21 cellular contexts compared by ENCODE assay signal in the genomic region with DNA sequence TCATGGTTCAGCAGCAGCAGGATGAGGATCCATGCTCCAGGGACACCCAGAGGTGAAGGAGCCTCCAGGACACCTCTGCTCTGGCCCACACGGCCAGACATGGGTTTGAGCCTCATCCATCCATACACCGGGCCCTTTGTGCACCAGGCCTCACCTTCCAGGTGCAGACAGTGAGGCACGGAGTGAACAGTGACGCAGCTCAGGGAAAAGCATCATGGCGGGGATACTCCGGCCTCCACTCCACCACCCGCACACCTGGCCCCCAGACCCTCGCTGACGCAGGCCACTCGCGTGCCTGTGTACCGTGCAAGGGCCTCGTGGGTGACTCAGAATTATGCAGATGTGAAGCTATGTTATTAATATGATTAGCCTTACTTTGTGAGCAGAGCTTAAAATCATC. TPM values are rescaled to one million over a fixed set of nuclear protein-coding genes. Genes with fewer than 3 reads are reported as not detected.
DNase-seq lines count a peak whose midpoint lies in the region; ATAC-seq, FAIRE-seq and TF ChIP-seq lines count a peak whose summit lies in the region.
"Had no signal": no experiment of that assay in that cellular context is flagged by ENCODE, and none has a peak within 500 bp of the region (broad histone marks: within the 10 kb centered on the region; RNA-seq: fewer than 3 reads in every experiment).

No MANE protein-coding gene starts in this region.

- H3K4me1 Mint-ChIP-seq in chondrocyte (ENCODE audit: low read depth): no peaks in the 10 kb centered on the region
- H3K4me1 Mint-ChIP-seq: CD14-positive monocyte; CD4-positive, alpha-beta memory T cell had no signal

- FAIRE-seq in kidney (lab: Jason Lieb, UNC): no peak
- FAIRE-seq: GM12892, GM18507, H54 had no signal

- peaks cover 32% of the 10 kb centered on the region for H3K27me3 Mint-ChIP-seq in chondrocyte (ENCODE audit: low read depth)

- no peak for ATAC-seq in Right ventricle myocardium inferior
- no peak for ATAC-seq in left ventricle myocardium superior
- ATAC-seq in upper lobe of right lung: peak; percentile 11

- H3K36me3 Mint-ChIP-seq in chondrocyte (ENCODE audit: low read depth): no peaks in the 10 kb centered on the region
- H3K36me3 Mint-ChIP-seq: CD14-positive monocyte; CD4-positive, alpha-beta memory T cell had no signal

- H3K36me3 ChIP-seq in kidney (ENCODE audit: control insufficient read depth in 1 of 2, insufficient read depth in 2 of 2, low read length in 2 of 2) (no peaks in the 10 kb centered on the region), upper lobe of right lung (no peaks in the 10 kb centered on the region)
- H3K36me3 ChIP-seq: BLaER1 had no signal

- peaks cover 2 to 14% of the 10 kb centered on the region in 2 donors for H3K9me3 ChIP-seq in kidney (ENCODE audit: control insufficient read depth in 1 of 2, low read length in 2 of 2)
- peaks cover 7% of the 10 kb centered on the region for H3K9me3 ChIP-seq in upper lobe of right lung

- no peak overlapping the region for H3K27ac ChIP-seq in kidney (ENCODE audit: low read depth in 2 of 2, low read length in 2 of 2)
- H3K27ac ChIP-seq in upper lobe of right lung: no peak overlapping the region
- H3K27ac ChIP-seq: BLaER1, GM23248, HL-60 had no signal

- H3K27ac Mint-ChIP-seq in chondrocyte (ENCODE audit: unreplicated experiment): no peak overlapping the region
- H3K27ac Mint-ChIP-seq: CD4-positive, alpha-beta memory T cell had no signal

- peaks cover 24% of the 10 kb centered on the region for H3K9me3 Mint-ChIP-seq in chondrocyte (ENCODE audit: low read depth)

- H3K27me3 ChIP-seq in upper lobe of right lung: peaks cover 13% of the 10 kb centered on the region
- H3K27me3 ChIP-seq: BLaER1 had no signal

- intact Hi-C loops in Right ventricle myocardium inferior (cut with DNase I) (no loop called here), left ventricle myocardium superior (cut with micrococcal nuclease) (no loop called here), kidney (cut with DNase I) (no loop called here), upper lobe of right lung (cut with DNase I) (no loop called here)

- H3K4me3 Mint-ChIP-seq in chondrocyte (ENCODE audit: unreplicated experiment): no peak overlapping the region
- H3K4me3 Mint-ChIP-seq: CD14-positive monocyte; CD4-positive, alpha-beta memory T cell had no signal

- H3K9ac ChIP-seq in kidney (ENCODE audit: low read length in 2 of 2): no peak overlapping the region
- H3K9ac ChIP-seq: BLaER1, GM23248 had no signal

- no peaks in the 10 kb centered on the region for H3K4me1 ChIP-seq in kidney (ENCODE audit: control insufficient read depth in 1 of 2, insufficient read depth in 1 of 2, low read depth in 1 of 2, low read length in 2 of 2)
- no peaks in the 10 kb centered on the region for H3K4me1 ChIP-seq in upper lobe of right lung

- DNase-seq in Right ventricle myocardium inferior (ENCODE audit: missing footprints): peak; percentile 44
- no peak for DNase-seq in left ventricle myocardium superior
- DNase-seq in chondrocyte (ENCODE audit: low spot score): peak; percentile 44
- peak; percentile 36 for DNase-seq in kidney
- no peak for DNase-seq in upper lobe of right lung
- DNase-seq in SW480 (ENCODE audit: low spot score): no peak
- DNase-seq in NOMO-1 treated with dmso at 0.1 percent for 144 hours (lab: John Stamatoyannopoulos, UW; ENCODE audit: unreplicated experiment): no peak
- DNase-seq: 8988T; CD4-positive, alpha-beta memory T cell; DMS153; DMS79; GDM1; GM23248; HCEC 1CT had no signal

- TF ChIP-seq CTCF in chondrocyte (IDR thresholded peaks at IDR 0.05): no peak
- no peak for TF ChIP-seq CTCF in kidney (IDR thresholded peaks at IDR 0.05; ENCODE audit: borderline replicate concordance, extremely low read depth, insufficient read depth)
- no peak for TF ChIP-seq CTCF in upper lobe of right lung (IDR thresholded peaks at IDR 0.05)

- H3K4me3 ChIP-seq in kidney (ENCODE audit: low read length in 2 of 2) (no peak overlapping the region), upper lobe of right lung (no peak overlapping the region)
- H3K4me3 ChIP-seq: BLaER1, GM23248 had no signal

RNA-seq across cellular contexts. Expression of a gene that starts 33.3 kb away (rescaled TPM):
- 6.9 TPM for total RNA-seq in Right ventricle myocardium inferior
- 5.9 TPM for total RNA-seq in left ventricle myocardium superior
- total RNA-seq in chondrocyte: 0.99 to 1.6 TPM (median 1.5 TPM) in 3 replicates
- 36.2 TPM for total RNA-seq in kidney
- polyA plus RNA-seq in kidney (ENCODE audit: insufficient read depth, low read depth, low replicate concordance): 21.9 TPM
- total RNA-seq in upper lobe of right lung: 7.3 TPM
- total RNA-seq: CD4-positive, alpha-beta memory T cell had no signal
- polyA plus RNA-seq: AG04450; CD14-positive monocyte; CD4-positive, alpha-beta memory T cell had no signal

Comparison
In these comparisons a context has a peak if more than half of its experiments do, and no peak if none do; other contexts are left out.
1. DNase-seq: peak in Right ventricle myocardium inferior (single experiment), chondrocyte (single experiment) and kidney (single experiment); none in left ventricle myocardium superior (single experiment), upper lobe of right lung (single experiment), SW480 (single experiment) and NOMO-1 treated with dmso at 0.1 percent for 144 hours (single experiment).